Comparison of ENCODE assay signal across 8 cellular contexts in genomic region chr17:63621684-63622570, GRCh38. TPM values are rescaled to one million over a fixed set of nuclear protein-coding genes. Genes with fewer than 3 reads are reported as not detected.
A peak's percentile ranks its signal among the peaks of the same experiment; 100 is the strongest.
DNase-seq lines count a peak whose midpoint lies in the region; TF ChIP-seq lines count a peak whose summit lies in the region.

TSS of gene MAP3K3 (plus strand) at chr17:63622417. CDS start at chr17:63622760, 343 bp downstream.

- peak within 1 kb of the TSS; percentile 83 for H3K9ac ChIP-seq in GM23248

- H3K27ac Mint-ChIP-seq in activated T-helper 1 cell treated with anti-CD3 and anti-CD28 coated beads, Interleukin-12 subunit alpha, Interleukin-12 subunit beta, Interleukin-2, Interleukin-4 antibody, amounts not matched to agents 30 ng/mL and 10 ng/mL and 1 ng/mL, durations not matched to agents 14 hours and 24 hours and 36 hours = peak within 1 kb of the TSS; percentile 95

- intact Hi-C loops in activated T-helper 1 cell treated with anti-CD3 and anti-CD28 coated beads, Interleukin-12 subunit alpha, Interleukin-12 subunit beta, Interleukin-2, Interleukin-4 antibody, amounts not matched to agents 30 ng/mL and 10 ng/mL and 1 ng/mL, durations not matched to agents 14 hours and 24 hours and 36 hours (cut with micrococcal nuclease) = loop anchor here (1.0 to 5.0 kb wide), 9 partner anchors 10 to 640 kb away; partner anchors contain the start of genes CCDC47, DCAF7, FTSJ3 and PSMC5
- intact Hi-C loops in esophagus squamous epithelium (cut with DNase I) = no loop called here

- 0 out of 2 replicates have a peak, but pooled peaks cover 3% of the 10 kb centered on the region for H4K20me1 ChIP-seq in GM23248 (ENCODE audit: insufficient read depth)

- 1 to 2% methylated on average over 51 to 58 of the region's 75 CpGs for WGBS in GM23248 (ENCODE audit: low coverage in 1 of 2, low lambda C conversion rate in 2 of 2, missing lambda C conversion rate in 2 of 2), 2 experiments
- 0% methylated on average over 3 to 7 of the region's 75 CpGs for WGBS in esophagus squamous epithelium, 2 donors

- peaks cover 7% of the 10 kb centered on the region for H3K27me3 Mint-ChIP-seq in activated T-helper 1 cell treated with anti-CD3 and anti-CD28 coated beads, Interleukin-12 subunit alpha, Interleukin-12 subunit beta, Interleukin-2, Interleukin-4 antibody, amounts not matched to agents 30 ng/mL and 10 ng/mL and 1 ng/mL, durations not matched to agents 14 hours and 24 hours and 36 hours (ENCODE audit: insufficient read depth)

- peaks cover 7% of the 10 kb centered on the region for H3K36me3 Mint-ChIP-seq in activated T-helper 1 cell treated with anti-CD3 and anti-CD28 coated beads, Interleukin-12 subunit alpha, Interleukin-12 subunit beta, Interleukin-2, Interleukin-4 antibody, amounts not matched to agents 30 ng/mL and 10 ng/mL and 1 ng/mL, durations not matched to agents 14 hours and 24 hours and 36 hours (ENCODE audit: low read depth)

- H3K4me1 ChIP-seq in GM23248 (ENCODE audit: insufficient read depth) (peaks cover 31% of the 10 kb centered on the region), esophagus squamous epithelium (peaks cover 18 to 46% (median 28%) of the 10 kb centered on the region in 3 donors)

- no peaks in the 10 kb centered on the region for H3K36me3 ChIP-seq in GM23248 (ENCODE audit: low read depth)
- no peaks in the 10 kb centered on the region for H3K36me3 ChIP-seq in esophagus squamous epithelium

- DNase-seq in Daoy (ENCODE audit: low read depth) (peak; percentile 100), GM23248 (peak; percentile 100), Kasumi-1 (lab: John Stamatoyannopoulos, UW) (peak; percentile 100), RPMI7951 (ENCODE audit: low read depth) (peak; percentile 100), esophagus squamous epithelium (lab: John Stamatoyannopoulos, UW) (peak; percentile 99), myocyte (ENCODE audit: low read depth) (peak; percentile 100)
- DNase-seq in activated T-helper 1 cell treated with anti-CD3 and anti-CD28 coated beads, Interleukin-12 subunit alpha, Interleukin-12 subunit beta, Interleukin-2, Interleukin-4 antibody, amounts not matched to agents 30 ng/mL and 10 ng/mL and 1 ng/mL, durations not matched to agents 14 hours and 24 hours and 36 hours (ENCODE audit: low spot score) = peak; percentile 97
- peak; percentile 91 to 99 for DNase-seq in stimulated activated CD8-positive, alpha-beta memory T cell treated with anti-CD3 and anti-CD28 coated beads, Interleukin-7, amount 100 ng/mL, for 48 hours (ENCODE audit: extremely low read depth in 1 of 2, low read depth in 1 of 2)

- H3K4me3 Mint-ChIP-seq in activated T-helper 1 cell treated with anti-CD3 and anti-CD28 coated beads, Interleukin-12 subunit alpha, Interleukin-12 subunit beta, Interleukin-2, Interleukin-4 antibody, amounts not matched to agents 30 ng/mL and 10 ng/mL and 1 ng/mL, durations not matched to agents 14 hours and 24 hours and 36 hours = peak within 1 kb of the TSS; percentile 100

- H3K9me3 Mint-ChIP-seq in activated T-helper 1 cell treated with anti-CD3 and anti-CD28 coated beads, Interleukin-12 subunit alpha, Interleukin-12 subunit beta, Interleukin-2, Interleukin-4 antibody, amounts not matched to agents 30 ng/mL and 10 ng/mL and 1 ng/mL, durations not matched to agents 14 hours and 24 hours and 36 hours = no peaks in the 10 kb centered on the region

- in situ Hi-C loops in GM23248 (cut with MboI) = no loop called here

- peak in 3 of 4 donors; percentile 40 to 84 (median 75) for TF ChIP-seq POLR2A in esophagus squamous epithelium (IDR thresholded peaks at IDR 0.05)

- H2AFZ ChIP-seq in GM23248 = peak within 1 kb of the TSS; percentile 91

- peaks cover 44% of the 10 kb centered on the region for H3K4me1 Mint-ChIP-seq in activated T-helper 1 cell treated with anti-CD3 and anti-CD28 coated beads, Interleukin-12 subunit alpha, Interleukin-12 subunit beta, Interleukin-2, Interleukin-4 antibody, amounts not matched to agents 30 ng/mL and 10 ng/mL and 1 ng/mL, durations not matched to agents 14 hours and 24 hours and 36 hours (ENCODE audit: low read depth)

- H3K27me3 ChIP-seq in GM23248 (replicated peaks; ENCODE audit: insufficient read depth) = no peaks in the 10 kb centered on the region
- H3K27me3 ChIP-seq in esophagus squamous epithelium = no peaks in the 10 kb centered on the region

- H3K4me2 ChIP-seq in GM23248 (ENCODE audit: unreplicated experiment) = peak within 1 kb of the TSS; percentile 100

- H3K27ac ChIP-seq in GM23248 = peak within 1 kb of the TSS; percentile 54
- peak within 1 kb of the TSS; percentile 89 to 99 (median 94) for H3K27ac ChIP-seq in esophagus squamous epithelium

- no peaks in the 10 kb centered on the region for H3K9me3 ChIP-seq in GM23248 (ENCODE audit: low read depth)
- no peaks in the 10 kb centered on the region for H3K9me3 ChIP-seq in esophagus squamous epithelium

- H3F3A ChIP-seq in GM23248 (ENCODE audit: insufficient read depth) = peaks cover 20% of the 10 kb centered on the region; the same call in 1 of the 2 replicates

- H3K79me2 ChIP-seq in GM23248 (ENCODE audit: insufficient read depth) = peaks cover 40% of the 10 kb centered on the region

- peak in 2 of 6 experiments; percentile 4 to 25 for TF ChIP-seq CTCF in esophagus squamous epithelium (IDR thresholded peaks at IDR 0.05)

- no peaks in the 10 kb centered on the region for H3K9me2 ChIP-seq in GM23248 (ENCODE audit: insufficient read depth)

- H3K4me3 ChIP-seq in GM23248 (peak within 1 kb of the TSS; percentile 99), esophagus squamous epithelium (peak within 1 kb of the TSS; percentile 68 to 89 (median 77))

RNA-seq across cellular contexts. Expression of gene MAP3K3, which starts in this region (rescaled TPM):
- total RNA-seq in Daoy (2014; rRNA removed; shearing (Covaris generic)) = 16.8 and 19.7 TPM in 2 replicates
- 36.7 and 49.3 TPM in 2 replicates for total RNA-seq in GM23248 (2014; rRNA removed; shearing (Covaris generic))
- polyA plus RNA-seq in GM23248 (2016; fragmentation: Nextera tagmentation; extraction: Ambion mirVana) = 8.6 and 12.2 TPM in 2 replicates
- 15.3 and 18.1 TPM in 2 replicates for total RNA-seq in RPMI7951 (2014; rRNA removed; shearing (Covaris generic))
- 27.9 and 29.6 TPM in 2 replicates for total RNA-seq in activated T-helper 1 cell treated with anti-CD3 and anti-CD28 coated beads, Interleukin-12 subunit alpha, Interleukin-12 subunit beta, Interleukin-2, Interleukin-4 antibody, amounts not matched to agents 30 ng/mL and 10 ng/mL and 1 ng/mL, durations not matched to agents 14 hours and 24 hours and 36 hours
- total RNA-seq in esophagus squamous epithelium = 10 to 100 TPM; 14.0 to 38.9 (median 18.4) TPM
- 14.5 and 16.4 TPM in 2 replicates for total RNA-seq in myocyte
- polyA plus RNA-seq in myocyte (2012) = 22.0 TPM

Comparison
In these comparisons a context has a peak if more than half of its experiments do, and no peak if none do; other contexts are left out.
1. Peak in every context shown above with its lines: DNase-seq, H3K4me3 ChIP-seq and H3K27ac ChIP-seq.